In the genomic region with DNA sequence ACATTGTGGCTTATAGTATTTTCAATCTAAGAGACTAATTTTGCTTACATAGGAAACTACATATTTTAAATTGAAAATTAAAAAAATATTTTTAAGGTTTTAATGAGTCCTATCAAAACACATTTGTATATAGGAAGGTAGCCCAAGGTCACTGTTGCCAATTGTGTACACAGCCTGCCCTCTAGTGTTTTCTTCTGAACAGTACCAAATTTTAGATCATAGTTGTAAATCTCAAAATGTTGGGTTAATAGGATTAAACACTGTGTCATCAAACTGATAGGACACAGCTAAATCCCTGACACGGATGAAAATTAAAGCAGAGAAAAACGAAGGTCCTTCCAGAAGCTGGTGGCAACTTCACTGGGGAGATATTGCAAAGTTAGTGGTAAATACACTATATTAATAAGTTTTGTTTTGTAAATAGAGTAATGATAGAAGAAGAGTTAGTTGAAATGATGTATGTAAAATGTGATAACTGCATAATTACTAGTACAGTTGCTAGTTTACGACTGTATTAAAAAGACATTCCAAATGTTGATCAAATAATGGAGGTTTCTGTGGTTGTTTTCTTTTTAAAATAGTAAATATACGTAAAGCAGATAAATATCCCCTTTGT, we compare ENCODE assay signal across 9 cellular contexts. TPM values are rescaled to one million over a fixed set of nuclear protein-coding genes. Genes with fewer than 3 reads are reported as not detected.
DNase-seq lines count a peak whose midpoint lies in the region; ATAC-seq and TF ChIP-seq lines count a peak whose summit lies in the region.
"Had no signal": no experiment of that assay in that cellular context is flagged by ENCODE, and none has a peak within 500 bp of the region (broad histone marks: within the 10 kb centered on the region; RNA-seq: fewer than 3 reads in every experiment).

No MANE protein-coding gene starts in this region.

- H3K4me3 Mint-ChIP-seq in brain = no peak overlapping the region

- H3K4me1 Mint-ChIP-seq in brain = peaks cover 16% of the 10 kb centered on the region

- no peak overlapping the region for H3K27ac Mint-ChIP-seq in brain

- no peaks in the 10 kb centered on the region for H3K9me3 Mint-ChIP-seq in brain

- DNase-seq in AML-193 (lab: John Stamatoyannopoulos, UW) (peak; percentile 53 to 58), NCI-H345 treated with DMSO at 0.1 percent for 48 hours (lab: John Stamatoyannopoulos, UW; ENCODE audit: unreplicated experiment) (peak; percentile 34), left colon (no peak), NCI-H1436 treated with DMSO at 0.1 percent for 48 hours (lab: John Stamatoyannopoulos, UW) (no peak)
- DNase-seq in stimulated activated CD4-positive, alpha-beta T cell treated with anti-CD3 and anti-CD28 coated beads, Interleukin-4, amount 100 ng/mL, for 24 hours = no peak
- no peak for DNase-seq in stimulated activated CD4-positive, alpha-beta T cell treated with anti-CD3 and anti-CD28 coated beads, Interleukin-12 subunit alpha, Interleukin-12 subunit beta, amount 100 ng/mL, for 4 hours

- peaks cover 6% of the 10 kb centered on the region for H3K27me3 Mint-ChIP-seq in brain

- TF ChIP-seq CTCF in brain (conservative IDR thresholded peaks at IDR 0.05) = peak; percentile 96 to 97

- peak; percentile 74 for ATAC-seq in GM18867 (IDR thresholded peaks at IDR 0.05; ENCODE audit: unreplicated experiment)
- ATAC-seq in left colon = peak; percentile 62

- intact Hi-C loops in left colon (cut with DNase I, micrococcal nuclease) = loop anchor here in 1 of 2 donors (10.0 kb wide), 1 partner anchor 322 kb away; no protein-coding TSS in a partner anchor

- H3K36me3 Mint-ChIP-seq in brain = no peaks in the 10 kb centered on the region

RNA-seq across cellular contexts. Expression of gene CLUL1, which starts 19.7 kb away (rescaled TPM):
- polyA plus RNA-seq in brain (ENCODE audit: insufficient read depth, low read depth, low replicate concordance) = 16.5 TPM
- total RNA-seq in left colon = not detected

RNA-seq across cellular contexts. Expression of gene CETN1, which starts 36.3 kb away (rescaled TPM):
- not detected for polyA plus RNA-seq in brain (ENCODE audit: insufficient read depth, low read depth, low replicate concordance)
- total RNA-seq in left colon = not detected
- total RNA-seq: subcutaneous adipose tissue had no signal

RNA-seq across cellular contexts. Expression of gene TYMS, which starts 41.0 kb away (rescaled TPM):
- 94.9 TPM for polyA plus RNA-seq in brain (ENCODE audit: insufficient read depth, low read depth, low replicate concordance)
- total RNA-seq in left colon = 10 to 100 TPM; 10.5 to 29.3 TPM

Comparison
In these comparisons a context has a peak if more than half of its experiments do, and no peak if none do; other contexts are left out.
1. DNase-seq: peak in AML-193 (2 of 2) and NCI-H345 treated with DMSO at 0.1 percent for 48 hours (single experiment); none in left colon (0 of 2), stimulated activated CD4-positive, alpha-beta T cell treated with anti-CD3 and anti-CD28 coated beads, Interleukin-4, amount 100 ng/mL, for 24 hours (single experiment), stimulated activated CD4-positive, alpha-beta T cell treated with anti-CD3 and anti-CD28 coated beads, Interleukin-12 subunit alpha, Interleukin-12 subunit beta, amount 100 ng/mL, for 4 hours (single experiment) and NCI-H1436 treated with DMSO at 0.1 percent for 48 hours (single experiment).